ENCODE assay signal across 25 cellular contexts in the genomic region with DNA sequence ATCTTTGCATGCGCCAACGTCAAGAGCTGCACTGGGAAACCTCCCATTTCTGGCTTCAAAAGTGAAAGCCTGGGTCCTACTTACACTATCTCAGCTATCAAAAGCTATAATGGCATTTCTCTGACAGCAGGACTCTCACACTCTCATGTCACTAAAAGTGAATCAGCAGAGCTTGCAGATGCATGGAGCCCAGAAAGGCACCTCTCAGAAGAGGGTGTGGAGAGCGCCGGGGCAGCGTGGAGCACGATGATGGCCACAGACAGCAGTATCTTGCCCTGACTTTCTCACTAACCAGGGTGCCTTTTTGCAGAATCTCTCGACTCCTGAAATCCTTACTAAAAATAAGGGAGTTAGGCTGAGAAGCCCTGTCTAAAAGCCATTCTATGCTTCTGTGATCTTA.
"Had no signal": no experiment of that assay in that cellular context is flagged by ENCODE, and none has a peak within 500 bp of the region (broad histone marks: within the 10 kb centered on the region; RNA-seq: fewer than 3 reads in every experiment).

No MANE protein-coding gene starts in this region.

- H3K4me1 ChIP-seq: esophagus squamous epithelium, lower lobe of right lung, pancreas, spleen had no signal

- H2AFZ ChIP-seq: hepatocyte had no signal

- H3K9me3 Mint-ChIP-seq: nephron had no signal

- ATAC-seq: left lobe of liver; lower lobe of right lung; pancreas; sciatic nerve; stimulated activated naive B cell treated with anti-CD40 and anti-IgM and Interleukin-4, amounts not matched to agents 10 μg/mL and 1 μg/mL and 100 μg/mL, for 72 hours; stimulated activated naive CD8-positive, alpha-beta T cell treated with anti-CD3 and anti-CD28 coated beads, Interleukin-15, amount 100 ng/mL, for 72 hours had no signal

- H3K4me3 Mint-ChIP-seq: central memory CD8-positive, alpha-beta T cell; memory B cell; naive B cell; nephron; stimulated activated naive B cell treated with anti-CD40 and anti-IgM and Interleukin-4, amounts not matched to agents 10 μg/mL and 1 μg/mL and 100 μg/mL, for 72 hours; stimulated activated naive CD8-positive, alpha-beta T cell treated with anti-CD3 and anti-CD28 coated beads, Interleukin-15, amount 100 ng/mL, for 72 hours had no signal

- H3K36me3 Mint-ChIP-seq: memory B cell; naive B cell; stimulated activated naive B cell treated with anti-CD40 and anti-IgM and Interleukin-4, amounts not matched to agents 10 μg/mL and 1 μg/mL and 100 μg/mL, for 72 hours had no signal

- H3K4me3 ChIP-seq: esophagus squamous epithelium, hepatocyte, lower lobe of right lung, pancreas, spleen, testis, transverse colon had no signal

- H3K9me3 ChIP-seq: esophagus squamous epithelium, lower lobe of right lung, pancreas, testis, transverse colon had no signal

- H3K36me3 ChIP-seq: esophagus squamous epithelium, lower lobe of right lung, pancreas, spleen, transverse colon had no signal

- H3K27ac ChIP-seq: epithelial cell of prostate, esophagus squamous epithelium, foreskin keratinocyte, hepatocyte, lower lobe of right lung, pancreas, spleen, testis, transverse colon had no signal

- DNase-seq: effector memory CD4-positive, alpha-beta T cell; esophagus squamous epithelium; head of caudate nucleus; kidney glomerular epithelial cell; lower lobe of right lung; naive B cell; occipital lobe; pancreas; spleen; stimulated activated CD4-positive, alpha-beta T cell treated with anti-CD3 and anti-CD28 coated beads, Interleukin-15, amount 100 ng/mL, for 24 hours; stimulated activated CD4-positive, alpha-beta T cell treated with anti-CD3 and anti-CD28 coated beads, Interleukin-1b, Interleukin-23, amount 100 ng/mL, for 48 hours; stimulated activated CD4-positive, alpha-beta T cell treated with anti-CD3 and anti-CD28 coated beads, Interleukin-4, amount 100 ng/mL, for 4 hours; stimulated activated naive B cell treated with anti-CD40 and anti-IgM and Interleukin-4, amounts not matched to agents 10 μg/mL and 1 μg/mL and 100 μg/mL, for 72 hours; stimulated activated naive CD8-positive, alpha-beta T cell treated with anti-CD3 and anti-CD28 coated beads, Interleukin-15, amount 100 ng/mL, for 72 hours; testis; transverse colon had no signal

- H3K27me3 ChIP-seq: esophagus squamous epithelium, foreskin keratinocyte, hepatocyte, pancreas, spleen, testis, transverse colon had no signal

- H3K79me2 ChIP-seq: hepatocyte had no signal

- H3K4me1 Mint-ChIP-seq: central memory CD8-positive, alpha-beta T cell; memory B cell; naive B cell; stimulated activated naive B cell treated with anti-CD40 and anti-IgM and Interleukin-4, amounts not matched to agents 10 μg/mL and 1 μg/mL and 100 μg/mL, for 72 hours; stimulated activated naive CD8-positive, alpha-beta T cell treated with anti-CD3 and anti-CD28 coated beads, Interleukin-15, amount 100 ng/mL, for 72 hours had no signal

- H3K4me2 ChIP-seq: hepatocyte had no signal

- H3K27me3 Mint-ChIP-seq: central memory CD8-positive, alpha-beta T cell; memory B cell; naive B cell; progenitor cell of endocrine pancreas; stimulated activated naive B cell treated with anti-CD40 and anti-IgM and Interleukin-4, amounts not matched to agents 10 μg/mL and 1 μg/mL and 100 μg/mL, for 72 hours; stimulated activated naive CD8-positive, alpha-beta T cell treated with anti-CD3 and anti-CD28 coated beads, Interleukin-15, amount 100 ng/mL, for 72 hours had no signal

- H3K27ac Mint-ChIP-seq: memory B cell; naive B cell; nephron; progenitor cell of endocrine pancreas; stimulated activated naive B cell treated with anti-CD40 and anti-IgM and Interleukin-4, amounts not matched to agents 10 μg/mL and 1 μg/mL and 100 μg/mL, for 72 hours; stimulated activated naive CD8-positive, alpha-beta T cell treated with anti-CD3 and anti-CD28 coated beads, Interleukin-15, amount 100 ng/mL, for 72 hours had no signal

- FAIRE-seq: pancreas had no signal
